30 cellular contexts compared by ENCODE assay signal in the genomic region with DNA sequence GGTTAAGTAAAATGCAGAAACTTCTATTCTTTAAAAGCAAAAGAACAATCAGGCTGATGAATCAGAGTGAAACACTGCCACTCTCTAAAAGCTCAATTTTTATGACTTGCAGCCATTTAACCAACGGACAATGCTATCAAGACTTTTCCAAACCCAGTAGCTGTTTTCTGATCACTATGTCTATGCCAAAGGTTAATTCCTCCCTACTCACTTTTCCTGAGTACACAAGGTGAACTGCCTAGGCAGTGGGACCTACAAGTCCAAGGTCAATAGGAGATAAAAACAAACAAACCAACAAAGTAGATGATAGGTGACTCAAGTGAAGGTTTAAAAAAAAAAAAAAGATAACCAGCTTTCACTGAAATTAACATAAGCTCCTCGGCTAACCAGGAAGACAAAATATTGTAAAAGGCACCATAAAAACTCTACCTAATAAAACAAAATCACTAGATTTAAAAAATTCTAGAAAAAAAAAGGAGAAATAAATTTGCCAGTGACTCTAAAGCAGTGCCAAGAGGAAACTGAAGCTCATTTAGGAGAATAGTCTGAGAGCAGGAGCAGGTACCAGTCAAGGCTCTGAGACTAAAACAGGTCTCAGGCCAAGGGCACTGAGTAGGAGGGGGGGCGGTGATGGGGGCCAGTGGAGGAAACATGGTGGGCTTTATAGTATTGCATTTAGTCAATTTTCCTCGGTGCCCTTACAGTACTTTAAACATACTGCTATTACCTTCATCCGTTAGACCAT.
"Had no signal": no experiment of that assay in that cellular context is flagged by ENCODE, and none has a peak within 500 bp of the region (broad histone marks: within the 10 kb centered on the region; RNA-seq: fewer than 3 reads in every experiment).

No MANE protein-coding gene starts in this region.

- H2AFZ ChIP-seq: parathyroid adenoma had no signal

- H3K27ac ChIP-seq: coronary artery, esophagus squamous epithelium, heart right ventricle, neutrophil, parathyroid adenoma, right atrium auricular region, sigmoid colon, stomach, thyroid gland, vagina had no signal

- H3K9me3 ChIP-seq: neutrophil, right atrium auricular region, sigmoid colon, stomach, thyroid gland, vagina had no signal

- H3K36me3 ChIP-seq: esophagus squamous epithelium, heart right ventricle, neutrophil, right atrium auricular region, sigmoid colon, stomach, thyroid gland, vagina had no signal

- H3K79me2 ChIP-seq: parathyroid adenoma had no signal

- DNase-seq: dermis blood vessel endothelial cell; effector memory CD8-positive, alpha-beta T cell; erythroblast; esophagus squamous epithelium; foreskin melanocyte; glutamatergic neuron; heart right ventricle; hypothalamus; immature natural killer cell; islet precursor cell; kidney glomerular epithelial cell; left colon; left ventricle myocardium superior; mucosa of descending colon; naive B cell; sigmoid colon; stimulated activated CD4-positive, alpha-beta T cell treated with anti-CD3 and anti-CD28 coated beads, Interleukin-2, amount 100 ng/mL, for 24 hours; stimulated activated CD4-positive, alpha-beta T cell treated with anti-CD3 and anti-CD28 coated beads, Interleukin-4, amount 100 ng/mL, for 24 hours; stimulated activated naive CD4-positive, alpha-beta T cell treated with Interleukin-2 at 50 U/mL for 16 hours; stomach; thyroid gland; trophoblast cell had no signal

- H3K4me3 ChIP-seq: coronary artery, esophagus squamous epithelium, heart right ventricle, lung, mucosa of descending colon, right atrium auricular region, sigmoid colon, stomach, thyroid gland, vagina had no signal

- ATAC-seq: effector memory CD8-positive, alpha-beta T cell; heart right ventricle; left colon; left ventricle myocardium superior; mucosa of descending colon; natural killer cell treated with Interleukin-12 subunit alpha and Interleukin-12 subunit beta and Interleukin-15 and Interleukin-18, amount 100 ng/mL, for 72 hours; stimulated activated effector memory CD8-positive, alpha-beta T cell treated with anti-CD3 and anti-CD28 coated beads, Interleukin-12 subunit alpha, Interleukin-12 subunit beta, amount 100 ng/mL, for 72 hours had no signal

- H3K4me1 ChIP-seq: esophagus squamous epithelium, heart right ventricle, parathyroid adenoma, right atrium auricular region, sigmoid colon, stomach, thyroid gland, vagina had no signal

- H3K27me3 ChIP-seq: esophagus squamous epithelium, heart right ventricle, neutrophil, right atrium auricular region, sigmoid colon, stomach, thyroid gland, vagina had no signal
